ENCODE assay signal across 22 cellular contexts in genomic region chr3:150223568-150223967, GRCh38.
"Had no signal": no experiment of that assay in that cellular context is flagged by ENCODE, and none has a peak within 500 bp of the region (broad histone marks: within the 10 kb centered on the region; RNA-seq: fewer than 3 reads in every experiment).

No MANE protein-coding gene starts in this region.

- H3K36me3 ChIP-seq: esophagus squamous epithelium, gastrocnemius medialis, left lung, spleen, upper lobe of left lung had no signal

- H3K9me3 ChIP-seq: esophagus squamous epithelium, gastrocnemius medialis, left lung, spleen, upper lobe of left lung had no signal

- H3K4me3 ChIP-seq: coronary artery, esophagus squamous epithelium, gastrocnemius medialis, left lung, spleen, upper lobe of left lung had no signal

- DNase-seq: activated CD4-positive, alpha-beta T cell treated with anti-CD3 and anti-CD28 coated beads, Interleukin-2, amount 10 ng/mL, durations not matched to agents 7 days and 5 days; activated CD8-positive, alpha-beta memory T cell treated with anti-CD3 and anti-CD28 coated beads, Interleukin-2, amount 10 ng/mL, durations not matched to agents 7 days and 5 days; activated CD8-positive, alpha-beta T cell treated with anti-CD3 and anti-CD28 coated beads for 36 hours; activated effector memory CD4-positive, alpha-beta T cell treated with anti-CD3 and anti-CD28 coated beads, Interleukin-2, amount 50 U/mL, for 16 hours; activated naive CD4-positive, alpha-beta T cell treated with anti-CD3 and anti-CD28 coated beads, Interleukin-2, amount 10 ng/mL, durations not matched to agents 7 days and 5 days; activated naive CD8-positive, alpha-beta T cell treated with anti-CD3 and anti-CD28 coated beads, Interleukin-2, amount 50 U/mL, for 24 hours; activated T-cell treated with anti-CD3 and anti-CD28 coated beads for 4 hours; cerebellar nuclear complex; endodermal cell; esophagus squamous epithelium; gastrocnemius medialis; hippocampal formation; kidney glomerular epithelial cell; left lung; naive thymus-derived CD4-positive, alpha-beta T cell; occipital lobe; retina; spleen; stimulated activated CD4-positive, alpha-beta T cell treated with anti-CD3 and anti-CD28 coated beads, Interleukin-4, amount 100 ng/mL, for 24 hours; stimulated activated naive CD4-positive, alpha-beta T cell treated with Interleukin-2 at 50 U/mL for 16 hours; upper lobe of left lung had no signal

- H3K27me3 ChIP-seq: gastrocnemius medialis, upper lobe of left lung had no signal

- H3K27ac ChIP-seq: coronary artery, esophagus squamous epithelium, gastrocnemius medialis, left lung, spleen, upper lobe of left lung had no signal
